ENCODE assay signal across 14 cellular contexts in genomic region chr16:53886482-53887378, GRCh38.
DNase-seq lines count a peak whose midpoint lies in the region; ATAC-seq, FAIRE-seq and TF ChIP-seq lines count a peak whose summit lies in the region.
"Had no signal": no experiment of that assay in that cellular context is flagged by ENCODE, and none has a peak within 500 bp of the region (broad histone marks: within the 10 kb centered on the region; RNA-seq: fewer than 3 reads in every experiment).

No MANE protein-coding gene starts in this region.

- no peak for TF ChIP-seq POLR2A in K562 (conservative IDR thresholded peaks at IDR 0.05)

- no peak for TF ChIP-seq CTCF in K562 (IDR thresholded peaks at IDR 0.05 in 2 of 3, conservative IDR thresholded peaks at IDR 0.05 in 1 of 3; ENCODE audit: insufficient read depth in 2 of 3, low read depth in 1 of 3, low read length in 3 of 3)
- no peak for TF ChIP-seq CTCF in endothelial cell (IDR thresholded peaks at IDR 0.05; ENCODE audit: unreplicated experiment)
- no peak for TF ChIP-seq CTCF in D721Med (IDR thresholded peaks at IDR 0.05; ENCODE audit: insufficient read depth, missing control alignments)

- H3K36me3 Mint-ChIP-seq in endothelial cell (ENCODE audit: low read depth, unreplicated experiment) = no peaks in the 10 kb centered on the region

- WGBS in K562 (ENCODE audit: insufficient coverage, low coverage, missing lambda C conversion rate) = 50% methylated on average over 7 of the region's 7 CpGs

- no peak overlapping the region for H3K9ac ChIP-seq in K562 (ENCODE audit: insufficient read depth in 1 of 2, low read depth in 2 of 2, low read length in 2 of 2)
- H3K9ac ChIP-seq: GM23248 had no signal

- no peaks in the 10 kb centered on the region for H3K9me3 ChIP-seq in K562 (replicated peaks; ENCODE audit: control insufficient read depth, insufficient read depth, low read depth, low read length)
- H3K9me3 ChIP-seq: A549, BE2C had no signal

- no peak overlapping the region for H3K4me3 ChIP-seq in K562
- H3K4me3 ChIP-seq: A549, GM23248 had no signal

- in situ Hi-C loops in K562 (cut with MboI) = no loop called here

- H3K27me3 ChIP-seq in K562 (ENCODE audit: control insufficient read depth in 2 of 2, insufficient read depth in 2 of 2, low read length in 2 of 2) = no peaks in the 10 kb centered on the region
- H3K27me3 ChIP-seq: BE2C had no signal

- POLR2A ChIA-PET in K562 (lab: Yijun Ruan, JAX) = interaction anchor here (0.7 to 1.0 kb wide), 2 partner anchors 12 to 924 kb away, joined by 3 read pairs; no protein-coding TSS in a partner anchor

- FAIRE-seq in K562 (lab: Jason Lieb, UNC) = no peak
- no peak for FAIRE-seq in D721Med (lab: Jason Lieb, UNC)
- FAIRE-seq: A549, H54 had no signal

- H4K20me1 ChIP-seq in K562 (replicated peaks; ENCODE audit: control insufficient read depth, insufficient read depth, low read length) = no peaks in the 10 kb centered on the region

- CTCF ChIA-PET in K562 (lab: Yijun Ruan, JAX; ENCODE audit: low intra/inter-chr PET ratio) = no interaction called here

- peak; percentile 9 for DNase-seq in NCI-H748 (lab: John Stamatoyannopoulos, UW; ENCODE audit: unreplicated experiment)
- no peak for DNase-seq in NCI-H748 treated with DMSO at 0.1 percent for 48 hours (lab: John Stamatoyannopoulos, UW)
- peak; percentile 12 for DNase-seq in MV-4-11 (lab: John Stamatoyannopoulos, UW)
- no peak for DNase-seq in K562 (ENCODE audit: extremely low read depth in 1 of 4, low spot score in 3 of 4)
- DNase-seq in endothelial cell (ENCODE audit: low spot score) = no peak
- DNase-seq in D721Med (ENCODE audit: insufficient read length, low spot score) = no peak
- DNase-seq in Right ventricle myocardium inferior (ENCODE audit: missing footprints) = no peak
- DNase-seq: BE2C; CD4-positive, alpha-beta memory T cell; GM23248; IMR-90 had no signal

- no peak overlapping the region for H3K4me3 Mint-ChIP-seq in endothelial cell (ENCODE audit: unreplicated experiment)
- H3K4me3 Mint-ChIP-seq: CD4-positive, alpha-beta memory T cell had no signal

- no peaks in the 10 kb centered on the region for H3K9me1 ChIP-seq in K562 (ENCODE audit: control insufficient read depth, insufficient read depth, low read length)

- H3K27ac ChIP-seq in K562 (ENCODE audit: extremely low read depth, low read depth, low read length) = no peak overlapping the region
- H3K27ac ChIP-seq: A549, GM23248 had no signal

- H3K9me3 Mint-ChIP-seq in endothelial cell (ENCODE audit: unreplicated experiment) = no peaks in the 10 kb centered on the region

- H3K4me1 Mint-ChIP-seq in endothelial cell (ENCODE audit: unreplicated experiment) = peaks cover 4% of the 10 kb centered on the region

- H3K79me2 ChIP-seq in K562 (ENCODE audit: control insufficient read depth, insufficient read depth, low read length) = no peaks in the 10 kb centered on the region

- intact Hi-C loops in K562 (cut with micrococcal nuclease) = no loop called here
- intact Hi-C loops in Right ventricle myocardium inferior (cut with DNase I) = no loop called here

- H3K36me3 ChIP-seq in K562 (ENCODE audit: control insufficient read depth, insufficient read depth, low read length) = no peaks in the 10 kb centered on the region

- no peak for TF ChIP-seq EP300 in K562 (IDR thresholded peaks at IDR 0.05; ENCODE audit: low read length)

- H3K4me1 ChIP-seq in K562 (replicated peaks in 1 of 2; ENCODE audit: control insufficient read depth in 2 of 2, insufficient read depth in 2 of 2, low read length in 2 of 2) = no peaks in the 10 kb centered on the region

- no TSS peak for BruUV-seq in K562 (replicated peaks; lab: Mats Ljungman, UMichigan)

- H3K27me3 Mint-ChIP-seq in endothelial cell (ENCODE audit: unreplicated experiment) = no peaks in the 10 kb centered on the region
- H3K27me3 Mint-ChIP-seq: CD4-positive, alpha-beta memory T cell had no signal

- ATAC-seq in K562 (no peak), Right ventricle myocardium inferior (no peak)
- ATAC-seq: A549, HCT116 had no signal

- no peak for TF ChIP-seq RAD21 in K562 (CRISPR knock-in tag; conservative IDR thresholded peaks at IDR 0.05 in 1 of 2, IDR thresholded peaks at IDR 0.05 in 1 of 2)

- H2AFZ ChIP-seq in K562 (ENCODE audit: low read depth, low read length) = no peak overlapping the region
- H2AFZ ChIP-seq: GM23248 had no signal

- H3K27ac Mint-ChIP-seq in endothelial cell (ENCODE audit: unreplicated experiment) = no peak overlapping the region

- H3K4me2 ChIP-seq in K562 (ENCODE audit: insufficient read depth, low read length) = no peak overlapping the region
- H3K4me2 ChIP-seq: A549 had no signal

TF ChIP-seq in K562, 482 proteins besides CTCF, POLR2A, EP300 and RAD21:
- TF ChIP-seq KLF16 (IDR thresholded peaks at IDR 0.05) (no peak), RBM25 (IDR thresholded peaks at IDR 0.05; ENCODE audit: low read depth, low read length, severe bottlenecking) (peak; percentile 32), CSDE1 (IDR thresholded peaks at IDR 0.05) (no peak), THRA (IDR thresholded peaks at IDR 0.05) (no peak), SMAD3 (CRISPR knock-in tag; conservative IDR thresholded peaks at IDR 0.05) (no peak), CEBPG (CRISPR knock-in tag; IDR thresholded peaks at IDR 0.05) (no peak), CEBPG (tag; conservative IDR thresholded peaks at IDR 0.05 in 1 of 2, IDR thresholded peaks at IDR 0.05 in 1 of 2) (no peak), RBM34 (IDR thresholded peaks at IDR 0.05; ENCODE audit: borderline replicate concordance, insufficient read depth, low read length) (no peak)

Comparison
In these comparisons a context has a peak if more than half of its experiments do, and no peak if none do; other contexts are left out.
1. DNase-seq: peak in NCI-H748 (single experiment) and MV-4-11 (single experiment); none in NCI-H748 treated with DMSO at 0.1 percent for 48 hours (single experiment), K562 (0 of 4), endothelial cell (single experiment), D721Med (single experiment) and Right ventricle myocardium inferior (single experiment).